10 cellular contexts compared by ENCODE assay signal in genomic region chr4:149956678-149957077, GRCh38.
"Had no signal": no experiment of that assay in that cellular context is flagged by ENCODE, and none has a peak within 500 bp of the region (broad histone marks: within the 10 kb centered on the region; RNA-seq: fewer than 3 reads in every experiment).

No MANE protein-coding gene starts in this region.

- H3K36me3 ChIP-seq: HAP-1 had no signal

- DNase-seq: GM23248, GOT3, H7, HFFc6, KBM-7 had no signal

- ATAC-seq: HCT116, HepG2 had no signal

- FAIRE-seq: HepG2 had no signal

- H3K9me3 ChIP-seq: HAP-1 had no signal

- H3K4me3 ChIP-seq: GM23248, HAP-1 had no signal

- H3K27ac ChIP-seq: GM23248, HL-60, KMS-11 had no signal
